Comparison of ENCODE assay signal across 8 cellular contexts in genomic region chr2:45729753-45730512, GRCh38.
A peak's percentile ranks its signal among the peaks of the same experiment; 100 is the strongest.
DNase-seq lines count a peak whose midpoint lies in the region; ATAC-seq and TF ChIP-seq lines count a peak whose summit lies in the region.

No MANE protein-coding gene starts in this region.

- no peaks in the 10 kb centered on the region for H3K4me1 ChIP-seq in CD4-positive, CD25-positive, alpha-beta regulatory T cell (ENCODE audit: control insufficient read depth, insufficient read depth, low read length, poor library complexity, severe bottlenecking)
- H3K4me1 ChIP-seq in suprapubic skin = no peaks in the 10 kb centered on the region

- H3K9me3 ChIP-seq in CD4-positive, CD25-positive, alpha-beta regulatory T cell (ENCODE audit: control insufficient read depth in 2 of 2, low read length in 2 of 2) = no peaks in the 10 kb centered on the region
- no peaks in the 10 kb centered on the region for H3K9me3 ChIP-seq in suprapubic skin

- TF ChIP-seq POLR2A in suprapubic skin (IDR thresholded peaks at IDR 0.05) = no peak

- peaks cover 0 to 2% (median 0%) of the 10 kb centered on the region in 7 donors for H3K9me3 Mint-ChIP-seq in CD4-positive, CD25-positive, alpha-beta regulatory T cell
- no peaks in the 10 kb centered on the region for H3K9me3 Mint-ChIP-seq in activated T-helper 2 cell treated with anti-CD3 and anti-CD28 coated beads, Interferon-gamma antibody, Interleukin-2, Interleukin-4, amounts not matched to agents 10 μg/mL and 5 μg/mL and 100 μg/mL, durations not matched to agents 14 hours and 24 hours and 36 hours

- no peak for TF ChIP-seq EP300 in suprapubic skin (IDR thresholded peaks at IDR 0.05)

- peaks cover 5% of the 10 kb centered on the region for H3K36me3 Mint-ChIP-seq in CD4-positive, CD25-positive, alpha-beta regulatory T cell
- no peaks in the 10 kb centered on the region for H3K36me3 Mint-ChIP-seq in activated T-helper 2 cell treated with anti-CD3 and anti-CD28 coated beads, Interferon-gamma antibody, Interleukin-2, Interleukin-4, amounts not matched to agents 10 μg/mL and 5 μg/mL and 100 μg/mL, durations not matched to agents 14 hours and 24 hours and 36 hours (ENCODE audit: low read depth)

- H3K4me1 Mint-ChIP-seq in CD4-positive, CD25-positive, alpha-beta regulatory T cell = peaks cover 0 to 6% (median 2%) of the 10 kb centered on the region in 4 donors
- peaks cover 2% of the 10 kb centered on the region for H3K4me1 Mint-ChIP-seq in activated T-helper 2 cell treated with anti-CD3 and anti-CD28 coated beads, Interferon-gamma antibody, Interleukin-2, Interleukin-4, amounts not matched to agents 10 μg/mL and 5 μg/mL and 100 μg/mL, durations not matched to agents 14 hours and 24 hours and 36 hours (ENCODE audit: low read depth)

- H3K4me3 Mint-ChIP-seq in CD4-positive, CD25-positive, alpha-beta regulatory T cell = no peak overlapping the region
- H3K4me3 Mint-ChIP-seq in activated T-helper 2 cell treated with anti-CD3 and anti-CD28 coated beads, Interferon-gamma antibody, Interleukin-2, Interleukin-4, amounts not matched to agents 10 μg/mL and 5 μg/mL and 100 μg/mL, durations not matched to agents 14 hours and 24 hours and 36 hours (ENCODE audit: low read depth) = no peak overlapping the region

- no peaks in the 10 kb centered on the region for H3K36me3 ChIP-seq in CD4-positive, CD25-positive, alpha-beta regulatory T cell (ENCODE audit: control insufficient read depth, insufficient read depth, low read length)
- no peaks in the 10 kb centered on the region for H3K36me3 ChIP-seq in suprapubic skin

- intact Hi-C loops in activated T-helper 2 cell treated with anti-CD3 and anti-CD28 coated beads, Interferon-gamma antibody, Interleukin-2, Interleukin-4, amounts not matched to agents 10 μg/mL and 5 μg/mL and 100 μg/mL, durations not matched to agents 14 hours and 24 hours and 36 hours (cut with micrococcal nuclease) = no loop called here

- peak; percentile 48 to 56 for ATAC-seq in CD4-positive, CD25-positive, alpha-beta regulatory T cell (ENCODE audit: low read depth in 2 of 2)
- ATAC-seq in GM19395 (IDR thresholded peaks at IDR 0.05; ENCODE audit: unreplicated experiment) (peak; percentile 69), HG03175 (IDR thresholded peaks at IDR 0.05; ENCODE audit: unreplicated experiment) (peak; percentile 66)

- no peak overlapping the region for H3K27ac ChIP-seq in CD4-positive, CD25-positive, alpha-beta regulatory T cell (ENCODE audit: insufficient read depth, low read length, poor library complexity, severe bottlenecking)
- H3K27ac ChIP-seq in suprapubic skin = no peak overlapping the region

- H3K27me3 ChIP-seq in CD4-positive, CD25-positive, alpha-beta regulatory T cell (ENCODE audit: control insufficient read depth, insufficient read depth, low read length) = no peaks in the 10 kb centered on the region
- no peaks in the 10 kb centered on the region for H3K27me3 ChIP-seq in suprapubic skin

- no peak for TF ChIP-seq CTCF in suprapubic skin (IDR thresholded peaks at IDR 0.05)

- H3K4me3 ChIP-seq in CD4-positive, CD25-positive, alpha-beta regulatory T cell (ENCODE audit: low read depth, low read length) = no peak overlapping the region
- H3K4me3 ChIP-seq in suprapubic skin = no peak overlapping the region

- H3K27ac Mint-ChIP-seq in CD4-positive, CD25-positive, alpha-beta regulatory T cell = peak overlapping the region in 1 of 3 donors; percentile 24
- H3K27ac Mint-ChIP-seq in activated T-helper 2 cell treated with anti-CD3 and anti-CD28 coated beads, Interferon-gamma antibody, Interleukin-2, Interleukin-4, amounts not matched to agents 10 μg/mL and 5 μg/mL and 100 μg/mL, durations not matched to agents 14 hours and 24 hours and 36 hours = no peak overlapping the region

- no peaks in the 10 kb centered on the region for H3K27me3 Mint-ChIP-seq in CD4-positive, CD25-positive, alpha-beta regulatory T cell
- H3K27me3 Mint-ChIP-seq in activated T-helper 2 cell treated with anti-CD3 and anti-CD28 coated beads, Interferon-gamma antibody, Interleukin-2, Interleukin-4, amounts not matched to agents 10 μg/mL and 5 μg/mL and 100 μg/mL, durations not matched to agents 14 hours and 24 hours and 36 hours (ENCODE audit: low read depth) = no peaks in the 10 kb centered on the region

- WGBS in suprapubic skin = 98% methylated on average over 8 of the region's 8 CpGs

- peak in 1 of 3 donors; percentile 11 for DNase-seq in CD4-positive, CD25-positive, alpha-beta regulatory T cell
- DNase-seq in SKM-1 (lab: John Stamatoyannopoulos, UW; ENCODE audit: unreplicated experiment) = peak; percentile 38
- DNase-seq in lung microvascular endothelial cell (ENCODE audit: low read depth in 2 of 2) = peak; percentile 11 to 21
- DNase-seq in suprapubic skin (ENCODE audit: low spot score in 2 of 2) = no peak
- no peak for DNase-seq in foreskin melanocyte
- no peak for DNase-seq in activated T-helper 2 cell treated with anti-CD3 and anti-CD28 coated beads, Interferon-gamma antibody, Interleukin-2, Interleukin-4, amounts not matched to agents 10 μg/mL and 5 μg/mL and 100 μg/mL, durations not matched to agents 14 hours and 24 hours and 36 hours (ENCODE audit: low spot score)

Comparison
In these comparisons a context has a peak if more than half of its experiments do, and no peak if none do; other contexts are left out.
1. DNase-seq: peak in SKM-1 (single experiment) and lung microvascular endothelial cell (2 of 2); none in suprapubic skin (0 of 2), foreskin melanocyte (single experiment) and activated T-helper 2 cell treated with anti-CD3 and anti-CD28 coated beads, Interferon-gamma antibody, Interleukin-2, Interleukin-4, amounts not matched to agents 10 μg/mL and 5 μg/mL and 100 μg/mL, durations not matched to agents 14 hours and 24 hours and 36 hours (single experiment).
2. Peak in every context shown above with its lines, with median percentiles within 50 percentile points of each other: ATAC-seq.